7 cellular contexts compared by ENCODE assay signal in genomic region chr12:102251005-102251404, GRCh38. TPM values are rescaled to one million over a fixed set of nuclear protein-coding genes. Genes with fewer than 3 reads are reported as not detected.
"Had no signal": no experiment of that assay in that cellular context is flagged by ENCODE, and none has a peak within 500 bp of the region (broad histone marks: within the 10 kb centered on the region; RNA-seq: fewer than 3 reads in every experiment).

No MANE protein-coding gene starts in this region.

RNA-seq across cellular contexts. Expression of gene PMCH, which starts 53.4 kb away (rescaled TPM):
- total RNA-seq: GM23248, GM23338, H1, H4, H7, H9, HFFc6 had no signal
- polyA plus RNA-seq: GM23248, H1 had no signal
